20 cellular contexts compared by ENCODE assay signal in genomic region chr10:59578013-59578412, GRCh38.
"Had no signal": no experiment of that assay in that cellular context is flagged by ENCODE, and none has a peak within 500 bp of the region (broad histone marks: within the 10 kb centered on the region; RNA-seq: fewer than 3 reads in every experiment).

No MANE protein-coding gene starts in this region.

- H3K27ac ChIP-seq: breast epithelium, hepatocyte, psoas muscle, right lobe of liver had no signal

- H3K4me3 Mint-ChIP-seq: activated naive CD8-positive, alpha-beta T cell treated with anti-CD3 and anti-CD28 coated beads, Interleukin-2, amount 10 ng/mL, durations not matched to agents 7 days and 5 days; activated T-cell treated with anti-CD3 and anti-CD28 coated beads, Interleukin-2, amount 50 U/mL, for 72 hours; nephron had no signal

- H3K9me3 ChIP-seq: breast epithelium, psoas muscle, right lobe of liver, spleen, transverse colon had no signal

- H3K36me3 ChIP-seq: breast epithelium, right lobe of liver, spleen, transverse colon had no signal

- H3K9me3 Mint-ChIP-seq: activated naive CD8-positive, alpha-beta T cell treated with anti-CD3 and anti-CD28 coated beads, Interleukin-2, amount 10 ng/mL, durations not matched to agents 7 days and 5 days; activated T-cell treated with anti-CD3 and anti-CD28 coated beads, Interleukin-2, amount 50 U/mL, for 72 hours had no signal

- H3K4me3 ChIP-seq: breast epithelium, hepatocyte, psoas muscle, right lobe of liver, spleen, transverse colon had no signal

- H3K36me3 Mint-ChIP-seq: activated naive CD8-positive, alpha-beta T cell treated with anti-CD3 and anti-CD28 coated beads, Interleukin-2, amount 10 ng/mL, durations not matched to agents 7 days and 5 days had no signal

- DNase-seq: activated CD4-positive, alpha-beta T cell treated with anti-CD3 and anti-CD28 coated beads for 1 hour; activated CD4-positive, alpha-beta T cell treated with anti-CD3 and anti-CD28 coated beads, Interleukin-2, amount 50 U/mL, for 48 hours; activated CD8-positive, alpha-beta memory T cell treated with anti-CD3 and anti-CD28 coated beads, Interleukin-2, amount 50 U/mL, for 4 hours; activated gamma-delta T cell treated with Interleukin-2 at 50 U/mL for 16 hours; activated naive CD8-positive, alpha-beta T cell treated with anti-CD3 and anti-CD28 coated beads, Interleukin-2, amount 10 ng/mL, durations not matched to agents 7 days and 5 days; activated T-cell treated with anti-CD3 and anti-CD28 coated beads, Interleukin-2, amount 50 U/mL, for 72 hours; aorta; dermis blood vessel endothelial cell; mesendoderm; occipital lobe; psoas muscle; right lobe of liver; spleen; stimulated activated CD4-positive, alpha-beta T cell treated with anti-CD3 and anti-CD28 coated beads, Interleukin-2, amount 100 ng/mL, for 24 hours; stimulated activated naive CD4-positive, alpha-beta T cell; substantia nigra; transverse colon had no signal

- H3K27ac Mint-ChIP-seq: activated naive CD8-positive, alpha-beta T cell treated with anti-CD3 and anti-CD28 coated beads, Interleukin-2, amount 10 ng/mL, durations not matched to agents 7 days and 5 days; activated T-cell treated with anti-CD3 and anti-CD28 coated beads, Interleukin-2, amount 50 U/mL, for 72 hours had no signal

- ATAC-seq: activated T-cell treated with anti-CD3 and anti-CD28 coated beads, Interleukin-2, amount 50 U/mL, for 72 hours; psoas muscle; right lobe of liver had no signal

- H3K4me1 Mint-ChIP-seq: activated naive CD8-positive, alpha-beta T cell treated with anti-CD3 and anti-CD28 coated beads, Interleukin-2, amount 10 ng/mL, durations not matched to agents 7 days and 5 days had no signal

- H3K4me1 ChIP-seq: breast epithelium, psoas muscle, right lobe of liver, spleen, transverse colon had no signal

- H3K27me3 ChIP-seq: breast epithelium, hepatocyte, right lobe of liver, spleen, transverse colon had no signal
